In genomic region chr3:114442251-114442650, GRCh38 we compare ENCODE assay signal across 14 cellular contexts.
DNase-seq lines count a peak whose midpoint lies in the region; ATAC-seq and TF ChIP-seq lines count a peak whose summit lies in the region.
"Had no signal": no experiment of that assay in that cellular context is flagged by ENCODE, and none has a peak within 500 bp of the region (broad histone marks: within the 10 kb centered on the region; RNA-seq: fewer than 3 reads in every experiment).

No MANE protein-coding gene starts in this region.

- no peak overlapping the region for H3K4me3 Mint-ChIP-seq in osteocyte (ENCODE audit: unreplicated experiment)
- H3K4me3 Mint-ChIP-seq: natural killer cell had no signal

- peaks cover 2% of the 10 kb centered on the region for H3K36me3 Mint-ChIP-seq in osteocyte (ENCODE audit: unreplicated experiment)
- H3K36me3 Mint-ChIP-seq: natural killer cell had no signal

- H3K27ac Mint-ChIP-seq in osteocyte (ENCODE audit: unreplicated experiment) = no peak overlapping the region
- H3K27ac Mint-ChIP-seq: natural killer cell had no signal

- no peaks in the 10 kb centered on the region for H3K27me3 ChIP-seq in MG63
- H3K27me3 ChIP-seq: BLaER1 treated with 17β-estradiol and CSF1 and Interleukin-3, amounts not matched to agents 10 nM and 100 nM; vagina had no signal

- H3K4me3 ChIP-seq in MG63 (no peak overlapping the region), cardiac fibroblast (replicated peaks in 1 of 2; ENCODE audit: low read depth in 2 of 2, low read length in 2 of 2) (no peak overlapping the region)
- H3K4me3 ChIP-seq: BLaER1 treated with 17β-estradiol and CSF1 and Interleukin-3, amounts not matched to agents 10 nM and 100 nM; vagina had no signal

- ATAC-seq in GM18868 (IDR thresholded peaks at IDR 0.05; ENCODE audit: unreplicated experiment) = no peak
- ATAC-seq in GM21360 (IDR thresholded peaks at IDR 0.05; ENCODE audit: unreplicated experiment) = no peak
- ATAC-seq: natural killer cell had no signal

- H3K9me3 ChIP-seq in MG63 = no peaks in the 10 kb centered on the region
- H3K9me3 ChIP-seq: BLaER1 treated with 17β-estradiol and CSF1 and Interleukin-3, amounts not matched to agents 10 nM and 100 nM; vagina had no signal

- H3K4me1 Mint-ChIP-seq in osteocyte (ENCODE audit: unreplicated experiment) = peaks cover 19% of the 10 kb centered on the region
- H3K4me1 Mint-ChIP-seq: natural killer cell had no signal

- H3K9me3 Mint-ChIP-seq in osteocyte (ENCODE audit: unreplicated experiment) = no peaks in the 10 kb centered on the region
- H3K9me3 Mint-ChIP-seq: natural killer cell had no signal

- peaks cover 3% of the 10 kb centered on the region for H3K27me3 Mint-ChIP-seq in osteocyte (ENCODE audit: unreplicated experiment)

- no peaks in the 10 kb centered on the region for H3K36me3 ChIP-seq in MG63
- H3K36me3 ChIP-seq: BLaER1 treated with 17β-estradiol and CSF1 and Interleukin-3, amounts not matched to agents 10 nM and 100 nM; vagina had no signal

- peak; percentile 41 for DNase-seq in AG08395 (ENCODE audit: low spot score)
- peak; percentile 38 for DNase-seq in MG63
- DNase-seq in cardiac fibroblast (ENCODE audit: low read depth in 2 of 2) = peak; percentile 39 to 54
- peak; percentile 15 for DNase-seq in medulla oblongata (ENCODE audit: extremely low spot score)
- no peak for DNase-seq in osteocyte (ENCODE audit: extremely low spot score, unreplicated experiment)
- DNase-seq in iPS-NIHi7 (ENCODE audit: extremely low spot score) = no peak
- DNase-seq: GF-D8; natural killer cell; NCI-H446 treated with DMSO at 0.1 percent for 48 hours; stimulated activated CD4-positive, alpha-beta T cell treated with anti-CD3 and anti-CD28 coated beads, Interleukin-12 subunit alpha, Interleukin-12 subunit beta, amount 100 ng/mL, for 4 hours had no signal

- TF ChIP-seq CTCF in cardiac fibroblast (IDR thresholded peaks at IDR 0.05; ENCODE audit: low read depth, low read length) (no peak), osteocyte (IDR thresholded peaks at IDR 0.05) (no peak)

Comparison
In these comparisons a context has a peak if more than half of its experiments do, and no peak if none do; other contexts are left out.
1. DNase-seq: peak in AG08395 (single experiment), MG63 (single experiment), cardiac fibroblast (2 of 2) and medulla oblongata (single experiment); none in osteocyte (single experiment) and iPS-NIHi7 (single experiment).